1 cellular context compared by ENCODE assay signal in genomic region chrX:11435568-11435967, GRCh38.
TF ChIP-seq lines count a peak whose summit lies in the region.

No MANE protein-coding gene starts in this region.

TF ChIP-seq in IMR-90, 13 proteins besides CTCF, POLR2A, EP300 and RAD21 (continued from another document):
- TF ChIP-seq USF2 (IDR thresholded peaks at IDR 0.05; ENCODE audit: low read depth, low read length), result no peak
- TF ChIP-seq MAFK (IDR thresholded peaks at IDR 0.05; ENCODE audit: low read depth, low read length), result no peak
- TF ChIP-seq MXI1 (IDR thresholded peaks at IDR 0.05; ENCODE audit: borderline replicate concordance, low read depth, low read length), result no peak
- TF ChIP-seq SMC3 (IDR thresholded peaks at IDR 0.05; ENCODE audit: low read depth, low read length), result no peak
- TF ChIP-seq RCOR1 (IDR thresholded peaks at IDR 0.05; ENCODE audit: insufficient replicate concordance, low read length), result no peak
- TF ChIP-seq BHLHE40 (IDR thresholded peaks at IDR 0.05; ENCODE audit: low read depth, low read length), result no peak
- no peak for TF ChIP-seq NFE2L2 (IDR thresholded peaks at IDR 0.05; ENCODE audit: low read depth, low read length)
